In the genomic region with DNA sequence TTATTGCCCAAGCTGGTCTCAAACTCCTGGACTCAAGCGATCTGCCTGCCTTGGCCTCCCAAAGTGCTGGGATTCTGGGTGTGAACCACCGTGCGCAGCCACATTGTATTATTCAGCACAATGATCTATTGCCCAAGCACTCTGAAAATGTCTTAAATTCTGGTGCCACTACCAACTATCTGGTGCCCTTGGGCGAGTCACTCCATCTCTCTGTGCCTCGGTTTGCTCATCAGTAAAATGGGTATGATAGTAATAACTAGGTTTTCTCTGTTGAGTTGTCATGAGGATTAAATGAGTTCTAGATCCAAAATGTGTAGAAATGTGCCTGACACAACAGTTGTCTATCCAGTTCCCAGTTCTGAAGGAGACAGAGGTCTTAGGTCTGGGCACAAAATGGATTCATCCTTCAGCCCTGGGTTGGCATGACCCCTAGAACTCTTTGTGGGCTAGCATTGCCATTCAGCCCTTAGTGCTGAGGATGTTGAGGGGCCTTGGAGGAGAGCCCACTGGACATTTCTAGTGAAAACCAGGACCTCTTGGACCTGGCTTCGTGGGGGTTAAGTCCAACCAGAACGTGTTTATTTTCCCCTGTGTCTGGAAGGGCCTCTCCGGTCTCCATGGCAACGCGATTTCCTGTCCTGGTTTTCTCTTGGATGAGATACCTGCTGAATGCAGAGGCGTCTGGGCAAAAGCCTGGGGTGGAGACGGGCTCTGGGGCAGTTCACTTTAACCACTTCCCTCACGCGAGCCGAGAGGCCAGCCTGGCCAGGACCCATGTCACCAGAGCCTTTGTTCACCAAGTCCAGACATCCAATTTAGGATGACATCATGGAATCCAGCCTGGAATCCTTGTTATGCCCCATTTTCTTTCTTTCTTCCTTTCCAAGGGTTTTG, we compare ENCODE assay signal across 8 cellular contexts. TPM values are rescaled to one million over a fixed set of nuclear protein-coding genes. Genes with fewer than 3 reads are reported as not detected.
DNase-seq lines count a peak whose midpoint lies in the region; ATAC-seq lines count a peak whose summit lies in the region.

No MANE protein-coding gene starts in this region.

- no peak overlapping the region for H3K18ac ChIP-seq in mesendoderm (ENCODE audit: low read length)

- H3K23ac ChIP-seq in mesendoderm (ENCODE audit: low read length) = no peak overlapping the region

- WGBS in mesendoderm (ENCODE audit: extremely low coverage, insufficient coverage, low lambda C conversion rate) = no CpG with 5 or more reads among the region's 15 CpGs

- ATAC-seq in GM21529 (IDR thresholded peaks at IDR 0.05; ENCODE audit: unreplicated experiment) (no peak), GM19467 (IDR thresholded peaks at IDR 0.05; ENCODE audit: unreplicated experiment) (no peak), GM21717 (IDR thresholded peaks at IDR 0.05; ENCODE audit: unreplicated experiment) (no peak)

- H3K4me2 ChIP-seq in mesendoderm (ENCODE audit: low read length) = no peak overlapping the region

- no peaks in the 10 kb centered on the region for H3K36me3 ChIP-seq in mesendoderm (ENCODE audit: control insufficient read depth, insufficient read depth, low read length)

- no peak overlapping the region for H4K8ac ChIP-seq in mesendoderm (ENCODE audit: low read depth, low read length)

- H3K4me3 ChIP-seq in mesendoderm (ENCODE audit: low read length) = no peak overlapping the region

- peaks cover 2% of the 10 kb centered on the region for H3K4me1 ChIP-seq in mesendoderm (ENCODE audit: control insufficient read depth, low read depth, low read length)

- no peak overlapping the region for H3K4ac ChIP-seq in mesendoderm (ENCODE audit: low read depth, low read length)

- no peak overlapping the region for H2AK5ac ChIP-seq in mesendoderm (ENCODE audit: low read length)

- H3K9ac ChIP-seq in mesendoderm (ENCODE audit: low read length) = no peak overlapping the region

- no peak overlapping the region for H2BK120ac ChIP-seq in mesendoderm (ENCODE audit: low read depth, low read length)

- DNase-seq in AG08395 (ENCODE audit: low spot score) (peak; percentile 84), NCI-H2029 treated with DMSO at 0.1 percent for 48 hours (lab: John Stamatoyannopoulos, UW) (peak; percentile 39), ecto neural progenitor cell (ENCODE audit: low spot score) (peak; percentile 58), mesendoderm (peak; percentile 92)
- no peak for DNase-seq in stimulated activated CD4-positive, alpha-beta T cell treated with anti-CD3 and anti-CD28 coated beads, Interleukin-4, amount 100 ng/mL, for 24 hours

- no peak overlapping the region for H2BK5ac ChIP-seq in mesendoderm (ENCODE audit: low read length)

- H3K79me2 ChIP-seq in mesendoderm (ENCODE audit: control insufficient read depth, insufficient read depth, low read length) = no peaks in the 10 kb centered on the region

- H2BK15ac ChIP-seq in mesendoderm (replicated peaks; ENCODE audit: low read depth) = no peak overlapping the region

- H3K27ac ChIP-seq in mesendoderm (ENCODE audit: low read depth, low read length) = no peak overlapping the region

- no peaks in the 10 kb centered on the region for H3K27me3 ChIP-seq in mesendoderm (ENCODE audit: insufficient read depth, low read length, poor library complexity)

- H4K5ac ChIP-seq in mesendoderm (ENCODE audit: low read length) = no peak overlapping the region

- no peak overlapping the region for H3K56ac ChIP-seq in mesendoderm (ENCODE audit: low read length)

- H3K79me1 ChIP-seq in mesendoderm (ENCODE audit: low read length) = no peaks in the 10 kb centered on the region

RNA-seq across cellular contexts. Expression of gene TNRC6A, which starts 43.7 kb away (rescaled TPM):
- polyA plus RNA-seq in mesendoderm (2013, experiment 1 of 2) = 34.7 TPM
- 35.2 TPM for polyA plus RNA-seq in mesendoderm (2013, experiment 2 of 2)
